In genomic region chr3:95725770-95726169, GRCh38 we compare ENCODE assay signal across 10 cellular contexts.
"Had no signal": no experiment of that assay in that cellular context is flagged by ENCODE, and none has a peak within 500 bp of the region (broad histone marks: within the 10 kb centered on the region; RNA-seq: fewer than 3 reads in every experiment).

No MANE protein-coding gene starts in this region.

- H3K36me3 ChIP-seq: HAP-1 had no signal

- H3K4me3 ChIP-seq: GM23248, GM23338, HAP-1 had no signal

- H3K9ac ChIP-seq: GM23248 had no signal

- FAIRE-seq: H1, H54 had no signal

- H3K27ac ChIP-seq: GM23248 had no signal

- H2AFZ ChIP-seq: GM23248, GM23338 had no signal

- H3K4me1 ChIP-seq: HAP-1 had no signal

- DNase-seq: GM23248, GOT3, H7, H9, HFFc6 had no signal

- H3K9me3 ChIP-seq: HAP-1 had no signal

- ATAC-seq: GM23338, HCT116 had no signal

- H3K4me2 ChIP-seq: GM23338 had no signal
